12 cellular contexts compared by ENCODE assay signal in the genomic region with DNA sequence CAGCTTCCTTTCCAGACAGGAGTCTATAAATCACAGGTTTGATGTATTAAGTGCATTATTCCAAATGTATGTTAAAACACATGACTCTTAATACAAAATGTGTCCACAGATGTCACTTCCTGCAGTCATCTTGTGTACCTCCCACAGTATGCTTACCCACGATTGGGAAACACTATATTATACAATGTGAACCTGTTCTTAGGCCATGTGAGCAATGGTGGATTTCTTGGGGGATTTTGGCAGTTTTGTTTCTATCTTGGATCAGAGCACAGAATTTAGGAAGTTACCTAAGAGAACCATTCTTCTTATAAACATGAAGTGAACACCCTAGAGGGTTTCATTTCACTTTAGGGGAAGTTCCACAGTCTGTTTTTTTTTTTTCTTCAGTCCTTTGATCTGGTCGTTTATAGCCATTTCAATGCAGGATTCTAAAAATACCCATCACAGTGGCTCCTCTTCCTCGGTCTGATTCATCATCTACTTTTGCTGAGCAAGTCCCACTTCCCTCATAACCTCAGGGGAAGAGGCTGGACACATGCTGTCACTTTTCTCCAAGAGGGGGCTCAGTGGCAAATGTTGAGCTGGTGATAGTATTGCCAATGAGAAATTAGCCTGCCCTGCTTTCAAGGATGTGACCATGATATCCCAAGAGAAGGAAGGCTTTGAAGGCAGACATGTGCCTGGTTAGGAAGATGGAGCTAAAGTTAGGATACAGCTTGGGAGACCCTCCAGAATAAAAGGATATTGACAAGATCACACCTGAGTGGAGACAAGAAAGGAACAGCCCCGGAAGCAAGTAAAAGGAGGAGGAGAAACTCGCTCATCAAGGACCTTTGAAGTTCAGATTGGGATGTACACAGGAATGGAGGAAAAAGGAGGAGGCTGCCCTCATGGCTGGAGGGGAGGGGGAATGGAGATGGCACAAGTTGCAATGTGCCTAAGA. TPM values are rescaled to one million over a fixed set of nuclear protein-coding genes. Genes with fewer than 3 reads are reported as not detected.
DNase-seq lines count a peak whose midpoint lies in the region; ATAC-seq and TF ChIP-seq lines count a peak whose summit lies in the region.
"Had no signal": no experiment of that assay in that cellular context is flagged by ENCODE, and none has a peak within 500 bp of the region (broad histone marks: within the 10 kb centered on the region; RNA-seq: fewer than 3 reads in every experiment).

No MANE protein-coding gene starts in this region.

- H3K27ac ChIP-seq in OCI-LY1 (ENCODE audit: low read depth, low read length, poor library complexity, severe bottlenecking) = peak overlapping the region; percentile 84
- H3K27ac ChIP-seq in neutrophil = peak overlapping the region; percentile 94
- H3K27ac ChIP-seq in suprapubic skin = no peak overlapping the region

- peak overlapping the region; percentile 41 for H3K4me2 ChIP-seq in OCI-LY1 (ENCODE audit: low read length)

- intact Hi-C loops in Right ventricle myocardium inferior (cut with DNase I) = no loop called here

- no peaks in the 10 kb centered on the region for H3K27me3 ChIP-seq in OCI-LY1 (ENCODE audit: insufficient read depth, low read length)
- H3K27me3 ChIP-seq in neutrophil = no peaks in the 10 kb centered on the region
- no peaks in the 10 kb centered on the region for H3K27me3 ChIP-seq in suprapubic skin

- no peak overlapping the region for H2AFZ ChIP-seq in OCI-LY1 (ENCODE audit: low read length)

- peak overlapping the region; percentile 1; the same call in 1 of the 2 replicates for H3K9ac ChIP-seq in OCI-LY1 (ENCODE audit: low read length)

- H3K79me2 ChIP-seq in OCI-LY1 (ENCODE audit: insufficient read depth, low read length) = no peaks in the 10 kb centered on the region

- no peaks in the 10 kb centered on the region for H4K20me1 ChIP-seq in OCI-LY1 (ENCODE audit: insufficient read depth, low read length)

- H3K9me3 ChIP-seq in OCI-LY1 (ENCODE audit: low read length) = no peaks in the 10 kb centered on the region
- H3K9me3 ChIP-seq in neutrophil = no peaks in the 10 kb centered on the region
- H3K9me3 ChIP-seq in suprapubic skin = no peaks in the 10 kb centered on the region

- ATAC-seq in GM18868 (IDR thresholded peaks at IDR 0.05; ENCODE audit: unreplicated experiment) (peak; percentile 42), HG02852 (IDR thresholded peaks at IDR 0.05; ENCODE audit: unreplicated experiment) (peak; percentile 49), Right ventricle myocardium inferior (no peak)

- peaks cover 47% of the 10 kb centered on the region for H3K4me1 ChIP-seq in OCI-LY1 (ENCODE audit: insufficient read depth, low read length, severe bottlenecking)
- H3K4me1 ChIP-seq in neutrophil (ENCODE audit: control insufficient read depth in 1 of 2, insufficient read depth in 1 of 2, low read depth in 1 of 2, low read length in 1 of 2) = peaks cover 83 to 86% of the 10 kb centered on the region in 2 experiments
- peaks cover 2% of the 10 kb centered on the region for H3K4me1 ChIP-seq in suprapubic skin

- H3K4me3 ChIP-seq in OCI-LY1 (ENCODE audit: low read depth, low read length, poor library complexity, severe bottlenecking) (peak overlapping the region; percentile 15), neutrophil (ENCODE audit: low read depth in 1 of 2, low read length in 1 of 2) (peak overlapping the region in 1 of 2 experiments; percentile 45), suprapubic skin (no peak overlapping the region)
- H3K4me3 ChIP-seq: lung had no signal

- no peak for TF ChIP-seq CTCF in OCI-LY1 (IDR thresholded peaks at IDR 0.05; ENCODE audit: low read length)
- no peak for TF ChIP-seq CTCF in neutrophil (IDR thresholded peaks at IDR 0.05)
- no peak for TF ChIP-seq CTCF in suprapubic skin (IDR thresholded peaks at IDR 0.05)

- H3F3A ChIP-seq in OCI-LY1 (ENCODE audit: insufficient read depth, low read length) = 0 out of 2 replicates have a peak, but pooled peaks cover 3% of the 10 kb centered on the region

- WGBS in suprapubic skin = 40% methylated on average over 5 of the region's 5 CpGs

- TF ChIP-seq EP300 in suprapubic skin (IDR thresholded peaks at IDR 0.05) = no peak

- no peaks in the 10 kb centered on the region for H3K9me2 ChIP-seq in OCI-LY1 (ENCODE audit: low read depth, low read length)

- H3K36me3 ChIP-seq in OCI-LY1 (ENCODE audit: insufficient read depth, low read length) (peaks cover 14% of the 10 kb centered on the region), neutrophil (peaks cover 96% of the 10 kb centered on the region), suprapubic skin (no peaks in the 10 kb centered on the region)

- TF ChIP-seq POLR2A in suprapubic skin (IDR thresholded peaks at IDR 0.05) = no peak

- DNase-seq in Right ventricle myocardium inferior (ENCODE audit: missing footprints) (no peak), suprapubic skin (ENCODE audit: low spot score in 2 of 2) (no peak), HuH-7 (ENCODE audit: low spot score) (no peak), DMS 273 (lab: John Stamatoyannopoulos, UW; ENCODE audit: unreplicated experiment) (no peak)
- DNase-seq: amniotic stem cell; IMR-90; stimulated activated naive CD4-positive, alpha-beta T cell treated with Interleukin-2 at 50 U/mL for 16 hours had no signal

RNA-seq across cellular contexts. Expression of gene PLEK, which starts 22.6 kb away (rescaled TPM):
- 7.2 TPM for total RNA-seq in Right ventricle myocardium inferior
- total RNA-seq in suprapubic skin = 1 to 10 TPM; 1.1 to 2.6 (median 1.7) TPM
